ENCODE assay signal across 8 cellular contexts in the genomic region with DNA sequence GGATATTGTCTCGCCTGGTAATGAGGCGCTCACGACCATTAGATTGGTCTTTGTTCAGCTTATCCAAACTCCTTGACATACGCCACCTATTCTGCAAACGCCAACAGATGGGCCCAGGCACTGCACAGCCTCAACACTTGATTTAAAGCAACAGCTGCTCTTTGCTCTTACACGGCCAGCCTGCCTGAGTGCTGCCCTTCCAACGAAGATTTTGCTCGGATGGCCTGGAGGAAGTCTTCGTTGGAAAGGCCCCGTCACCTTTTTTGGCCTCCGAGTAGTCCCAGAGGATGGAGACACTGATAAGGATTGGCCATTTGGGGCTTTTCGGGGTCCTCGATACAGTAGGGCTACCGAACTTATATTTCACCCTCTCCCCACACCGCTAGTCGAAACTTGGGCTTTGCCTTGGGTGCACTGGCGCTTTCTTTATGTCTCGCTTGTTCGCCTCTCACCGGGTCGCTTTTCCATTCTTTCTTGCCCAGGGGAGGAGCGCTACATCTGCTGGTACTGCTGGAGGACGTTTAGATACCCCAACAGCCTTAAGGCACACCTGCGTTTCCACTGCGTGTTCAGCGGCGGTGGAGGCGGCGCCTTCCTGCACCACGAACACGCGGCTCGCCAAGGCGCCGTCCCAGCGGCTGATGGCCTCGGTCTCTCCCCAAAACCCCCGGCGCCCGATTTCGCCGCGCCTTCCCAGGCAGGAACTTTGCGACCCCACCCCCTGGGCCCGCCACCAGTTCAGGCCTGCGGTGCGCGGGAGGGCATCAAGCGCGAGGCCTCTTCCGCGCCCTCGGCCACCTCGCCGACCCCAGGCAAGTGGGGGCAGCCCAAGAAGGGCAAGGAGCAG. TPM values are rescaled to one million over a fixed set of nuclear protein-coding genes. Genes with fewer than 3 reads are reported as not detected.
DNase-seq lines count a peak whose midpoint lies in the region; ATAC-seq and TF ChIP-seq lines count a peak whose summit lies in the region.

No MANE protein-coding gene starts in this region.

- H3K4me3 Mint-ChIP-seq in activated T-helper 2 cell treated with anti-CD3 and anti-CD28 coated beads, Interferon-gamma antibody, Interleukin-2, Interleukin-4, amounts not matched to agents 10 μg/mL and 5 μg/mL and 100 μg/mL, durations not matched to agents 14 hours and 24 hours and 36 hours (ENCODE audit: low read depth): no peak overlapping the region

- H3K27me3 Mint-ChIP-seq in activated T-helper 2 cell treated with anti-CD3 and anti-CD28 coated beads, Interferon-gamma antibody, Interleukin-2, Interleukin-4, amounts not matched to agents 10 μg/mL and 5 μg/mL and 100 μg/mL, durations not matched to agents 14 hours and 24 hours and 36 hours (ENCODE audit: low read depth): peaks cover 75% of the 10 kb centered on the region

- H3K27me3 ChIP-seq in colonic mucosa: peaks cover 98% of the 10 kb centered on the region
- peaks cover 0 to 3% of the 10 kb centered on the region in 2 donors for H3K27me3 ChIP-seq in aorta (ENCODE audit: control insufficient read depth in 1 of 2, insufficient read depth in 2 of 2, low read length in 1 of 2)

- no peak overlapping the region for H3K27ac ChIP-seq in colonic mucosa
- H3K27ac ChIP-seq in aorta (ENCODE audit: low read depth in 1 of 2, low read length in 2 of 2): no peak overlapping the region

- H3K9me3 ChIP-seq in colonic mucosa: no peaks in the 10 kb centered on the region
- H3K9me3 ChIP-seq in aorta (ENCODE audit: control insufficient read depth, low read length): no peaks in the 10 kb centered on the region

- H3K4me1 Mint-ChIP-seq in activated T-helper 2 cell treated with anti-CD3 and anti-CD28 coated beads, Interferon-gamma antibody, Interleukin-2, Interleukin-4, amounts not matched to agents 10 μg/mL and 5 μg/mL and 100 μg/mL, durations not matched to agents 14 hours and 24 hours and 36 hours (ENCODE audit: low read depth): peaks cover 29% of the 10 kb centered on the region

- no peak overlapping the region for H3K27ac Mint-ChIP-seq in activated T-helper 2 cell treated with anti-CD3 and anti-CD28 coated beads, Interferon-gamma antibody, Interleukin-2, Interleukin-4, amounts not matched to agents 10 μg/mL and 5 μg/mL and 100 μg/mL, durations not matched to agents 14 hours and 24 hours and 36 hours

- WGBS in aorta, 2 donors: 12 to 15% methylated on average over 49 to 55 of the region's 55 CpGs

- H3K36me3 ChIP-seq in colonic mucosa: no peaks in the 10 kb centered on the region
- no peaks in the 10 kb centered on the region for H3K36me3 ChIP-seq in aorta (ENCODE audit: control insufficient read depth in 1 of 2, insufficient read depth in 2 of 2, low read length in 1 of 2)

- H3K9ac ChIP-seq in colonic mucosa (ENCODE audit: low read depth in 2 of 2, low read length in 2 of 2): no peak overlapping the region

- ATAC-seq in GM18868 (IDR thresholded peaks at IDR 0.05; ENCODE audit: unreplicated experiment) (peak; percentile 9), HG03045 (IDR thresholded peaks at IDR 0.05; ENCODE audit: unreplicated experiment) (peak; percentile 14), aorta (ENCODE audit: low FRiP score) (no peak), HG03565 (IDR thresholded peaks at IDR 0.05; ENCODE audit: unreplicated experiment) (no peak)

- DNase-seq in colonic mucosa (no peak), retina (peak; percentile 83), aorta (no peak), NCI-H2107 treated with DMSO at 0.1 percent for 48 hours (lab: John Stamatoyannopoulos, UW; ENCODE audit: unreplicated experiment) (no peak)
- no peak for DNase-seq in activated T-helper 2 cell treated with anti-CD3 and anti-CD28 coated beads, Interferon-gamma antibody, Interleukin-2, Interleukin-4, amounts not matched to agents 10 μg/mL and 5 μg/mL and 100 μg/mL, durations not matched to agents 14 hours and 24 hours and 36 hours (ENCODE audit: low spot score)

- H3K9me3 Mint-ChIP-seq in activated T-helper 2 cell treated with anti-CD3 and anti-CD28 coated beads, Interferon-gamma antibody, Interleukin-2, Interleukin-4, amounts not matched to agents 10 μg/mL and 5 μg/mL and 100 μg/mL, durations not matched to agents 14 hours and 24 hours and 36 hours: no peaks in the 10 kb centered on the region

- H3K4me1 ChIP-seq in colonic mucosa (peaks cover 12% of the 10 kb centered on the region), aorta (ENCODE audit: control insufficient read depth in 1 of 2, insufficient read depth in 2 of 2, low read length in 2 of 2) (no peaks in the 10 kb centered on the region)

- no peaks in the 10 kb centered on the region for H3K36me3 Mint-ChIP-seq in activated T-helper 2 cell treated with anti-CD3 and anti-CD28 coated beads, Interferon-gamma antibody, Interleukin-2, Interleukin-4, amounts not matched to agents 10 μg/mL and 5 μg/mL and 100 μg/mL, durations not matched to agents 14 hours and 24 hours and 36 hours (ENCODE audit: low read depth)

- intact Hi-C loops in colonic mucosa (cut with DNase I) (loop anchor here (10.0 kb wide), 1 partner anchor 148 kb away; no protein-coding TSS in a partner anchor), aorta (cut with DNase I) (loop anchor here in 1 of 2 donors (10.0 kb wide), 1 partner anchor 788 kb away; no protein-coding TSS in a partner anchor)
- intact Hi-C loops in activated T-helper 2 cell treated with anti-CD3 and anti-CD28 coated beads, Interferon-gamma antibody, Interleukin-2, Interleukin-4, amounts not matched to agents 10 μg/mL and 5 μg/mL and 100 μg/mL, durations not matched to agents 14 hours and 24 hours and 36 hours (cut with micrococcal nuclease): loop anchor here (1.0 to 5.0 kb wide), 2 partner anchors 10 to 1785 kb away; no protein-coding TSS in a partner anchor

- no peak for TF ChIP-seq CTCF in colonic mucosa (IDR thresholded peaks at IDR 0.05)

- H3K4me3 ChIP-seq in colonic mucosa: peak overlapping the region; percentile 47
- H3K4me3 ChIP-seq in aorta (ENCODE audit: low read length in 2 of 2): peak overlapping the region in 1 of 2 donors; percentile 18

RNA-seq across cellular contexts. Expression of a gene that starts 6.1 kb away (rescaled TPM):
- total RNA-seq in colonic mucosa (not detected), aorta (not detected)
- not detected for polyA plus RNA-seq in aorta
- total RNA-seq in activated T-helper 2 cell treated with anti-CD3 and anti-CD28 coated beads, Interferon-gamma antibody, Interleukin-2, Interleukin-4, amounts not matched to agents 10 μg/mL and 5 μg/mL and 100 μg/mL, durations not matched to agents 14 hours and 24 hours and 36 hours: not detected in 2 replicates

RNA-seq across cellular contexts. Expression of a gene that starts 44.3 kb away (rescaled TPM):
- 10 to 100 TPM; 41.1 to 50.7 TPM for total RNA-seq in colonic mucosa
- total RNA-seq in aorta: 10 to 100 TPM; 37.2 to 40.4 TPM
- 10 to 100 TPM; 24.4 to 38.2 TPM for polyA plus RNA-seq in aorta
- total RNA-seq in activated T-helper 2 cell treated with anti-CD3 and anti-CD28 coated beads, Interferon-gamma antibody, Interleukin-2, Interleukin-4, amounts not matched to agents 10 μg/mL and 5 μg/mL and 100 μg/mL, durations not matched to agents 14 hours and 24 hours and 36 hours: 49.2 and 52.1 TPM in 2 replicates

Comparison
In these comparisons a context has a peak if more than half of its experiments do, and no peak if none do; other contexts are left out.
1. ATAC-seq: peak in GM18868 (single experiment) and HG03045 (single experiment); none in aorta (single experiment) and HG03565 (single experiment).